In genomic region chr3:104604326-104605010, GRCh38 we compare ENCODE assay signal across 9 cellular contexts.
A peak's percentile ranks its signal among the peaks of the same experiment; 100 is the strongest.
DNase-seq lines count a peak whose midpoint lies in the region; ATAC-seq and TF ChIP-seq lines count a peak whose summit lies in the region.
"Had no signal": no experiment of that assay in that cellular context is flagged by ENCODE, and none has a peak within 500 bp of the region (broad histone marks: within the 10 kb centered on the region; RNA-seq: fewer than 3 reads in every experiment).

No MANE protein-coding gene starts in this region.

- no peak overlapping the region for H3K27ac Mint-ChIP-seq in stimulated activated naive B cell treated with anti-CD40 and anti-IgM and Interleukin-4, amounts not matched to agents 10 μg/mL and 1 μg/mL and 100 μg/mL, for 72 hours
- H3K27ac Mint-ChIP-seq in stimulated activated effector memory CD8-positive, alpha-beta T cell treated with anti-CD3 and anti-CD28 coated beads, Interleukin-12 subunit alpha, Interleukin-12 subunit beta, amount 100 ng/mL, for 72 hours = no peak overlapping the region
- H3K27ac Mint-ChIP-seq: activated naive CD8-positive, alpha-beta T cell had no signal

- H3K4me3 Mint-ChIP-seq in stimulated activated naive B cell treated with anti-CD40 and anti-IgM and Interleukin-4, amounts not matched to agents 10 μg/mL and 1 μg/mL and 100 μg/mL, for 72 hours = no peak overlapping the region
- no peak overlapping the region for H3K4me3 Mint-ChIP-seq in stimulated activated effector memory CD8-positive, alpha-beta T cell treated with anti-CD3 and anti-CD28 coated beads, Interleukin-12 subunit alpha, Interleukin-12 subunit beta, amount 100 ng/mL, for 72 hours
- H3K4me3 Mint-ChIP-seq: activated naive CD8-positive, alpha-beta T cell had no signal

- peaks cover 0 to 27% of the 10 kb centered on the region in 2 donors for H3K27me3 Mint-ChIP-seq in stimulated activated naive B cell treated with anti-CD40 and anti-IgM and Interleukin-4, amounts not matched to agents 10 μg/mL and 1 μg/mL and 100 μg/mL, for 72 hours

- TF ChIP-seq CTCF in AG09319 (IDR thresholded peaks at IDR 0.05; ENCODE audit: low read depth, low read length) (peak; percentile 46), WI38 (IDR thresholded peaks at IDR 0.05; ENCODE audit: low read depth, low read length) (peak; percentile 11; the same call in 1 of the 2 replicates)

- H3K4me1 Mint-ChIP-seq in stimulated activated naive B cell treated with anti-CD40 and anti-IgM and Interleukin-4, amounts not matched to agents 10 μg/mL and 1 μg/mL and 100 μg/mL, for 72 hours = peaks cover 0 to 6% of the 10 kb centered on the region in 2 donors
- no peaks in the 10 kb centered on the region for H3K4me1 Mint-ChIP-seq in stimulated activated effector memory CD8-positive, alpha-beta T cell treated with anti-CD3 and anti-CD28 coated beads, Interleukin-12 subunit alpha, Interleukin-12 subunit beta, amount 100 ng/mL, for 72 hours

- DNase-seq in AG09319 (ENCODE audit: extremely low read depth, low read depth) = no peak
- peak; percentile 45 for DNase-seq in KBM-7
- peak; percentile 49 for DNase-seq in kidney glomerular epithelial cell (lab: John Stamatoyannopoulos, UW)
- no peak for DNase-seq in stimulated activated naive B cell treated with anti-CD40 and anti-IgM and Interleukin-4, amounts not matched to agents 10 μg/mL and 1 μg/mL and 100 μg/mL, for 72 hours
- DNase-seq in stimulated activated effector memory CD8-positive, alpha-beta T cell treated with anti-CD3 and anti-CD28 coated beads, Interleukin-12 subunit alpha, Interleukin-12 subunit beta, amount 100 ng/mL, for 72 hours (ENCODE audit: low spot score in 2 of 2) = no peak
- DNase-seq in iPS-NIHi7 (ENCODE audit: extremely low spot score) = no peak
- no peak for DNase-seq in globus pallidus (ENCODE audit: low spot score)

- no peak for ATAC-seq in stimulated activated naive B cell treated with anti-CD40 and anti-IgM and Interleukin-4, amounts not matched to agents 10 μg/mL and 1 μg/mL and 100 μg/mL, for 72 hours (replicated peaks)
- ATAC-seq in stimulated activated effector memory CD8-positive, alpha-beta T cell treated with anti-CD3 and anti-CD28 coated beads, Interleukin-12 subunit alpha, Interleukin-12 subunit beta, amount 100 ng/mL, for 72 hours = no peak

- no peaks in the 10 kb centered on the region for H3K36me3 Mint-ChIP-seq in stimulated activated naive B cell treated with anti-CD40 and anti-IgM and Interleukin-4, amounts not matched to agents 10 μg/mL and 1 μg/mL and 100 μg/mL, for 72 hours
- no peaks in the 10 kb centered on the region for H3K36me3 Mint-ChIP-seq in stimulated activated effector memory CD8-positive, alpha-beta T cell treated with anti-CD3 and anti-CD28 coated beads, Interleukin-12 subunit alpha, Interleukin-12 subunit beta, amount 100 ng/mL, for 72 hours
- H3K36me3 Mint-ChIP-seq: activated naive CD8-positive, alpha-beta T cell had no signal

- H3K9me3 Mint-ChIP-seq in stimulated activated naive B cell treated with anti-CD40 and anti-IgM and Interleukin-4, amounts not matched to agents 10 μg/mL and 1 μg/mL and 100 μg/mL, for 72 hours = no peaks in the 10 kb centered on the region
- H3K9me3 Mint-ChIP-seq in stimulated activated effector memory CD8-positive, alpha-beta T cell treated with anti-CD3 and anti-CD28 coated beads, Interleukin-12 subunit alpha, Interleukin-12 subunit beta, amount 100 ng/mL, for 72 hours = no peaks in the 10 kb centered on the region

- in situ Hi-C loops in KBM-7 (cut with MboI; ENCODE audit: low pct_unique_long_range_greater_than_20kb, low sequenced_read_pairs) = no loop called here

- H3K4me3 ChIP-seq in WI38 (ENCODE audit: low read depth, low read length) = no peak overlapping the region

Comparison
In these comparisons a context has a peak if more than half of its experiments do, and no peak if none do; other contexts are left out.
1. DNase-seq: peak in KBM-7 (single experiment) and kidney glomerular epithelial cell (single experiment); none in AG09319 (single experiment), stimulated activated naive B cell treated with anti-CD40 and anti-IgM and Interleukin-4, amounts not matched to agents 10 μg/mL and 1 μg/mL and 100 μg/mL, for 72 hours (single experiment), stimulated activated effector memory CD8-positive, alpha-beta T cell treated with anti-CD3 and anti-CD28 coated beads, Interleukin-12 subunit alpha, Interleukin-12 subunit beta, amount 100 ng/mL, for 72 hours (0 of 2), iPS-NIHi7 (single experiment) and globus pallidus (single experiment).